Comparison of ENCODE assay signal across 21 cellular contexts in genomic region chr4:40350627-40351227, GRCh38. TPM values are rescaled to one million over a fixed set of nuclear protein-coding genes. Genes with fewer than 3 reads are reported as not detected.
A peak's percentile ranks its signal among the peaks of the same experiment; 100 is the strongest.
DNase-seq lines count a peak whose midpoint lies in the region; ATAC-seq, FAIRE-seq and TF ChIP-seq lines count a peak whose summit lies in the region.
"Had no signal": no experiment of that assay in that cellular context is flagged by ENCODE, and none has a peak within 500 bp of the region (broad histone marks: within the 10 kb centered on the region; RNA-seq: fewer than 3 reads in every experiment).

No MANE protein-coding gene starts in this region.

- no peaks in the 10 kb centered on the region for H3K36me3 ChIP-seq in K562 (ENCODE audit: control insufficient read depth, insufficient read depth, low read length)

- H3K27me3 Mint-ChIP-seq in immature natural killer cell (ENCODE audit: low read depth in 3 of 3): peaks cover 0 to 12% (median 0%) of the 10 kb centered on the region in 3 donors

- in situ Hi-C loops in K562 (cut with MboI): no loop called here

- H3K4me1 ChIP-seq in K562 (replicated peaks in 1 of 2; ENCODE audit: control insufficient read depth in 2 of 2, insufficient read depth in 2 of 2, low read length in 2 of 2): no peaks in the 10 kb centered on the region

- TF ChIP-seq CTCF in NB4 (IDR thresholded peaks at IDR 0.05; ENCODE audit: low read depth, low read length) (no peak), K562 (IDR thresholded peaks at IDR 0.05 in 2 of 3, conservative IDR thresholded peaks at IDR 0.05 in 1 of 3; ENCODE audit: insufficient read depth in 2 of 3, low read depth in 1 of 3, low read length in 3 of 3) (no peak)

- CTCF ChIA-PET in K562 (lab: Yijun Ruan, JAX; ENCODE audit: low intra/inter-chr PET ratio): no interaction called here

- TF ChIP-seq POLR2A in NB4 (IDR thresholded peaks at IDR 0.05; ENCODE audit: extremely low read depth, insufficient read length) (no peak), K562 (conservative IDR thresholded peaks at IDR 0.05) (no peak)

- H3K9me3 ChIP-seq in K562 (replicated peaks; ENCODE audit: control insufficient read depth, insufficient read depth, low read depth, low read length): no peaks in the 10 kb centered on the region

- BruUV-seq in K562 (replicated peaks; lab: Mats Ljungman, UMichigan): no TSS peak

- ATAC-seq in K562 (no peak), HG02642 (IDR thresholded peaks at IDR 0.05; ENCODE audit: poor library complexity, unreplicated experiment) (no peak)
- ATAC-seq: GM23338, HepG2, Right ventricle myocardium inferior had no signal

- H3K4me1 Mint-ChIP-seq in immature natural killer cell: no peaks in the 10 kb centered on the region
- H3K4me1 Mint-ChIP-seq: GM23338 had no signal

- 11% methylated on average over 4 of the region's 4 CpGs for WGBS in K562 (ENCODE audit: insufficient coverage, low coverage, missing lambda C conversion rate)

- TF ChIP-seq RAD21 in K562 (CRISPR knock-in tag; conservative IDR thresholded peaks at IDR 0.05 in 1 of 2, IDR thresholded peaks at IDR 0.05 in 1 of 2): no peak

- H3K9ac ChIP-seq in K562 (ENCODE audit: insufficient read depth in 1 of 2, low read depth in 2 of 2, low read length in 2 of 2): no peak overlapping the region

- no peak overlapping the region for H3K27ac Mint-ChIP-seq in immature natural killer cell
- H3K27ac Mint-ChIP-seq: GM23338; T-helper 1 cell treated with Interleukin-12 subunit alpha and Interleukin-12 subunit beta and Interleukin-4 antibody, amounts not matched to agents 30 μg/mL and 1 μg/mL, for 36 hours had no signal

- no peak overlapping the region for H2AFZ ChIP-seq in K562 (ENCODE audit: low read depth, low read length)
- H2AFZ ChIP-seq: GM23338 had no signal

- H3K4me3 Mint-ChIP-seq in immature natural killer cell: no peak overlapping the region
- H3K4me3 Mint-ChIP-seq: GM23338; T-helper 1 cell treated with Interleukin-12 subunit alpha and Interleukin-12 subunit beta and Interleukin-4 antibody, amounts not matched to agents 30 μg/mL and 1 μg/mL, for 36 hours had no signal

- no peak for FAIRE-seq in K562 (lab: Jason Lieb, UNC)
- FAIRE-seq: HepG2 had no signal

- H3K27ac ChIP-seq in K562 (ENCODE audit: extremely low read depth, low read depth, low read length): no peak overlapping the region
- H3K27ac ChIP-seq: SK-N-MC had no signal

- no peak overlapping the region for H3K4me2 ChIP-seq in K562 (ENCODE audit: insufficient read depth, low read length)
- H3K4me2 ChIP-seq: GM23338 had no signal

- H3K9me1 ChIP-seq in K562 (ENCODE audit: control insufficient read depth, insufficient read depth, low read length): no peaks in the 10 kb centered on the region

- no peaks in the 10 kb centered on the region for H4K20me1 ChIP-seq in K562 (replicated peaks; ENCODE audit: control insufficient read depth, insufficient read depth, low read length)

- POLR2A ChIA-PET in K562 (lab: Yijun Ruan, JAX): no interaction called here

- H3K4me3 ChIP-seq in NB4 (ENCODE audit: low read depth, low read length) (no peak overlapping the region), K562 (no peak overlapping the region)
- H3K4me3 ChIP-seq: GM23338, SK-N-MC had no signal

- H3K36me3 Mint-ChIP-seq in immature natural killer cell: no peaks in the 10 kb centered on the region

- no peaks in the 10 kb centered on the region for H3K79me2 ChIP-seq in K562 (ENCODE audit: control insufficient read depth, insufficient read depth, low read length)

- peaks cover 28 to 30% of the 10 kb centered on the region in 2 experiments for H3K27me3 ChIP-seq in K562 (ENCODE audit: control insufficient read depth in 2 of 2, insufficient read depth in 2 of 2, low read length in 2 of 2)

- H3K9me3 Mint-ChIP-seq in immature natural killer cell: no peaks in the 10 kb centered on the region

- no peak for TF ChIP-seq EP300 in K562 (IDR thresholded peaks at IDR 0.05; ENCODE audit: low read length)

- intact Hi-C loops in K562 (cut with micrococcal nuclease): no loop called here

- DNase-seq in DMS53 (lab: John Stamatoyannopoulos, UW): peak; percentile 66
- no peak for DNase-seq in DMS53 treated with DMSO at 0.1 percent for 48 hours (lab: John Stamatoyannopoulos, UW; ENCODE audit: unreplicated experiment)
- DNase-seq in NB4 (ENCODE audit: low read depth): peak; percentile 32
- DNase-seq in K562 (ENCODE audit: extremely low read depth in 1 of 4, low spot score in 3 of 4): peak in 2 of 4 experiments; percentile 20 to 48
- DNase-seq in immature natural killer cell: no peak
- DNase-seq in NCI-H345 treated with DMSO at 0.1 percent for 48 hours (lab: John Stamatoyannopoulos, UW; ENCODE audit: unreplicated experiment): no peak
- no peak for DNase-seq in putamen (ENCODE audit: low spot score)
- DNase-seq: 8988T, C1 segment of cervical spinal cord, DMS79 treated with DMSO at 0.1 percent for 48 hours, GF-D8, MV-4-11, NCI-H1436 treated with DMSO at 0.1 percent for 48 hours, NCI-H2081 treated with DMSO at 0.1 percent for 48 hours, NCI-H2227 treated with DMSO at 0.1 percent for 48 hours had no signal

TF ChIP-seq in K562, 482 proteins besides CTCF, POLR2A, EP300 and RAD21 (continues in another document):
- TF ChIP-seq HDAC3 (IDR thresholded peaks at IDR 0.05; ENCODE audit: borderline replicate concordance, partially characterized antibody) (no peak), ZSCAN32 (CRISPR knock-in tag; IDR thresholded peaks at IDR 0.05) (no peak), PBX2 (CRISPR knock-in tag; IDR thresholded peaks at IDR 0.05; ENCODE audit: low read depth) (no peak), PBX2 (tag; conservative IDR thresholded peaks at IDR 0.05; ENCODE audit: low read depth) (peak; percentile 55; the same call in 1 of the 2 replicates), PHF21A (IDR thresholded peaks at IDR 0.05; ENCODE audit: borderline replicate concordance, low read depth) (no peak)
- TF ChIP-seq, protein P1, sequence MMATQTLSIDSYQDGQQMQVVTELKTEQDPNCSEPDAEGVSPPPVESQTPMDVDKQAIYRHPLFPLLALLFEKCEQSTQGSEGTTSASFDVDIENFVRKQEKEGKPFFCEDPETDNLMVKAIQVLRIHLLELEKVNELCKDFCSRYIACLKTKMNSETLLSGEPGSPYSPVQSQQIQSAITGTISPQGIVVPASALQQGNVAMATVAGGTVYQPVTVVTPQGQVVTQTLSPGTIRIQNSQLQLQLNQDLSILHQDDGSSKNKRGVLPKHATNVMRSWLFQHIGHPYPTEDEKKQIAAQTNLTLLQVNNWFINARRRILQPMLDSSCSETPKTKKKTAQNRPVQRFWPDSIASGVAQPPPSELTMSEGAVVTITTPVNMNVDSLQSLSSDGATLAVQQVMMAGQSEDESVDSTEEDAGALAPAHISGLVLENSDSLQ (IDR thresholded peaks at IDR 0.05): peak; percentile 92

RNA-seq across cellular contexts. Expression of gene CHRNA9, which starts 15.6 kb away (rescaled TPM):
- total RNA-seq in K562 (2011; cell fraction: chromatin; rRNA removed; ENCODE audit: low replicate concordance): not detected in 2 replicates
- total RNA-seq in K562 (2011; cell fraction: nucleolus; rRNA removed): not detected in 2 replicates
- total RNA-seq in K562 (2011; cell fraction: nucleoplasm; rRNA removed): not detected in 2 replicates
- total RNA-seq in K562 (2014; rRNA removed): not detected in 2 replicates
- not detected in 2 replicates for total RNA-seq in K562 (2014; rRNA removed; fragmentation: Illumina TruSeq; extraction: Trizol)
- total RNA-seq in K562 (2015; rRNA removed; fragmentation: Illumina TruSeq; extraction: Trizol): not detected in 2 replicates
- total RNA-seq in K562 (2021): not detected in 2 replicates
- not detected in 2 replicates for polyA plus RNA-seq in K562 (2011; rRNA removed)
- not detected in 2 replicates for polyA plus RNA-seq in K562 (2011; cell fraction: cytosol; rRNA removed)
- polyA plus RNA-seq in K562 (2011; cell fraction: nucleus; rRNA removed): not detected in 2 replicates
- not detected in 2 replicates for polyA plus RNA-seq in K562 (2012)
- polyA plus RNA-seq in K562 (2014; fragmentation: Illumina TruSeq; extraction: Trizol): not detected in 2 replicates
- not detected for polyA plus RNA-seq in K562 (2014; fragmentation: Nextera tagmentation; extraction: Ambion mirVana)
- polyA plus RNA-seq in K562 (2014; rRNA removed): not detected in 2 replicates
- not detected in 2 replicates for polyA minus RNA-seq in K562 (2011; rRNA and poly(A)+ RNA removed)
- 0.55 and 0.76 TPM in 2 replicates for polyA minus RNA-seq in K562 (2011; cell fraction: cytosol; rRNA and poly(A)+ RNA removed)
- not detected in 2 replicates for polyA minus RNA-seq in K562 (2011; cell fraction: nucleus; rRNA and poly(A)+ RNA removed)
- polyA plus RNA-seq in immature natural killer cell: not detected
- total RNA-seq: HepG2, Right ventricle myocardium inferior had no signal
- polyA plus RNA-seq: HepG2 had no signal

Comparison
In these comparisons a context has a peak if more than half of its experiments do, and no peak if none do; other contexts are left out.
1. DNase-seq: peak in DMS53 (single experiment) and NB4 (single experiment); none in DMS53 treated with DMSO at 0.1 percent for 48 hours (single experiment), immature natural killer cell (0 of 3), NCI-H345 treated with DMSO at 0.1 percent for 48 hours (single experiment) and putamen (single experiment).